ENCODE assay signal across 8 cellular contexts in genomic region chr7:25180946-25181345, GRCh38. TPM values are rescaled to one million over a fixed set of nuclear protein-coding genes. Genes with fewer than 3 reads are reported as not detected.
A peak's percentile ranks its signal among the peaks of the same experiment; 100 is the strongest.
DNase-seq lines count a peak whose midpoint lies in the region; ATAC-seq, FAIRE-seq and TF ChIP-seq lines count a peak whose summit lies in the region.

No MANE protein-coding gene starts in this region.

- peak overlapping the region in 1 of 2 donors; percentile 74 for H3K9ac ChIP-seq in kidney (ENCODE audit: low read length in 2 of 2)

- intact Hi-C loops in activated T-helper 1 cell treated with anti-CD3 and anti-CD28 coated beads, Interleukin-12 subunit alpha, Interleukin-12 subunit beta, Interleukin-2, Interleukin-4 antibody, amounts not matched to agents 30 ng/mL and 10 ng/mL and 1 ng/mL, durations not matched to agents 14 hours and 24 hours and 36 hours (cut with micrococcal nuclease): loop anchor here (1.0 to 5.0 kb wide), 4 partner anchors 21 to 676 kb away; partner anchors contain the start of genes CYCS and OSBPL3
- intact Hi-C loops in kidney (cut with DNase I): no loop called here

- H3K27me3 ChIP-seq in thoracic aorta (replicated peaks; ENCODE audit: insufficient read depth): no peaks in the 10 kb centered on the region

- H3K27ac Mint-ChIP-seq in activated CD4-positive, alpha-beta T cell treated with anti-CD3 and anti-CD28 coated beads, Interleukin-2, amount 10 ng/mL, durations not matched to agents 7 days and 5 days: peak overlapping the region; percentile 90
- peak overlapping the region; percentile 25 for H3K27ac Mint-ChIP-seq in activated T-helper 1 cell treated with anti-CD3 and anti-CD28 coated beads, Interleukin-12 subunit alpha, Interleukin-12 subunit beta, Interleukin-2, Interleukin-4 antibody, amounts not matched to agents 30 ng/mL and 10 ng/mL and 1 ng/mL, durations not matched to agents 14 hours and 24 hours and 36 hours

- DNase-seq in activated CD4-positive, alpha-beta T cell treated with anti-CD3 and anti-CD28 coated beads, Interleukin-2, amount 10 ng/mL, durations not matched to agents 7 days and 5 days: no peak
- no peak for DNase-seq in activated CD4-positive, alpha-beta T cell treated with anti-CD3 and anti-CD28 coated beads, Interleukin-2, amount 50 U/mL, for 48 hours
- DNase-seq in activated T-helper 1 cell treated with anti-CD3 and anti-CD28 coated beads, Interleukin-12 subunit alpha, Interleukin-12 subunit beta, Interleukin-2, Interleukin-4 antibody, amounts not matched to agents 30 ng/mL and 10 ng/mL and 1 ng/mL, durations not matched to agents 14 hours and 24 hours and 36 hours (ENCODE audit: low spot score): no peak
- DNase-seq in kidney (no peak), thoracic aorta (ENCODE audit: low spot score) (no peak), AG08395 (ENCODE audit: low spot score) (no peak), HK-2 (ENCODE audit: unreplicated experiment) (no peak)
- DNase-seq in stimulated activated CD4-positive, alpha-beta T cell treated with anti-CD3 and anti-CD28 coated beads, Interleukin-2, amount 100 ng/mL, for 24 hours: no peak

- CTCF ChIA-PET in activated CD4-positive, alpha-beta T cell treated with anti-CD3 and anti-CD28 coated beads, Interleukin-2, amount 10 ng/mL, durations not matched to agents 7 days and 5 days (lab: Charles Lee): interaction anchor here (0.6 to 1.5 kb wide), 8 partner anchors 8 to 666 kb away, joined by 3 to 9 read pairs (median 3); partner anchors contain the start of gene CYCS

- H3K36me3 Mint-ChIP-seq in activated CD4-positive, alpha-beta T cell treated with anti-CD3 and anti-CD28 coated beads, Interleukin-2, amount 10 ng/mL, durations not matched to agents 7 days and 5 days (ENCODE audit: low read depth): peaks cover 4% of the 10 kb centered on the region
- peaks cover 2% of the 10 kb centered on the region for H3K36me3 Mint-ChIP-seq in activated T-helper 1 cell treated with anti-CD3 and anti-CD28 coated beads, Interleukin-12 subunit alpha, Interleukin-12 subunit beta, Interleukin-2, Interleukin-4 antibody, amounts not matched to agents 30 ng/mL and 10 ng/mL and 1 ng/mL, durations not matched to agents 14 hours and 24 hours and 36 hours (ENCODE audit: low read depth)

- no peak for FAIRE-seq in kidney (lab: Jason Lieb, UNC)

- peak overlapping the region; percentile 79 for H3K4me3 Mint-ChIP-seq in activated CD4-positive, alpha-beta T cell treated with anti-CD3 and anti-CD28 coated beads, Interleukin-2, amount 10 ng/mL, durations not matched to agents 7 days and 5 days
- H3K4me3 Mint-ChIP-seq in activated T-helper 1 cell treated with anti-CD3 and anti-CD28 coated beads, Interleukin-12 subunit alpha, Interleukin-12 subunit beta, Interleukin-2, Interleukin-4 antibody, amounts not matched to agents 30 ng/mL and 10 ng/mL and 1 ng/mL, durations not matched to agents 14 hours and 24 hours and 36 hours: peak overlapping the region; percentile 80

- H3K9me3 ChIP-seq in kidney (ENCODE audit: control insufficient read depth in 1 of 2, low read length in 2 of 2) (no peaks in the 10 kb centered on the region), thoracic aorta (no peaks in the 10 kb centered on the region)

- TF ChIP-seq CTCF in kidney (IDR thresholded peaks at IDR 0.05; ENCODE audit: borderline replicate concordance, extremely low read depth, insufficient read depth) (no peak), thoracic aorta (IDR thresholded peaks at IDR 0.05) (no peak)

- ATAC-seq in thoracic aorta (ENCODE audit: insufficient number of reproducible peaks, low FRiP score, low read depth): no peak

- H3K27ac ChIP-seq in kidney (ENCODE audit: low read depth in 2 of 2, low read length in 2 of 2) (no peak overlapping the region), thoracic aorta (peak overlapping the region; percentile 29 to 74)

- peak overlapping the region; percentile 68 to 78 for H3K4me3 ChIP-seq in kidney (ENCODE audit: low read length in 2 of 2)
- peak overlapping the region; percentile 84 for H3K4me3 ChIP-seq in thoracic aorta

- H3K36me3 ChIP-seq in kidney (ENCODE audit: control insufficient read depth in 1 of 2, insufficient read depth in 2 of 2, low read length in 2 of 2) (no peaks in the 10 kb centered on the region), thoracic aorta (no peaks in the 10 kb centered on the region)

- no peaks in the 10 kb centered on the region for H3K9me3 Mint-ChIP-seq in activated CD4-positive, alpha-beta T cell treated with anti-CD3 and anti-CD28 coated beads, Interleukin-2, amount 10 ng/mL, durations not matched to agents 7 days and 5 days
- no peaks in the 10 kb centered on the region for H3K9me3 Mint-ChIP-seq in activated T-helper 1 cell treated with anti-CD3 and anti-CD28 coated beads, Interleukin-12 subunit alpha, Interleukin-12 subunit beta, Interleukin-2, Interleukin-4 antibody, amounts not matched to agents 30 ng/mL and 10 ng/mL and 1 ng/mL, durations not matched to agents 14 hours and 24 hours and 36 hours

- POLR2A ChIA-PET in activated CD4-positive, alpha-beta T cell treated with anti-CD3 and anti-CD28 coated beads, Interleukin-2, amount 10 ng/mL, durations not matched to agents 7 days and 5 days (lab: Charles Lee): interaction anchor here (0.6 kb wide), 1 partner anchor 65 kb away, joined by 3 read pairs; no protein-coding TSS in a partner anchor

- peaks cover 8% of the 10 kb centered on the region for H3K27me3 Mint-ChIP-seq in activated CD4-positive, alpha-beta T cell treated with anti-CD3 and anti-CD28 coated beads, Interleukin-2, amount 10 ng/mL, durations not matched to agents 7 days and 5 days
- H3K27me3 Mint-ChIP-seq in activated T-helper 1 cell treated with anti-CD3 and anti-CD28 coated beads, Interleukin-12 subunit alpha, Interleukin-12 subunit beta, Interleukin-2, Interleukin-4 antibody, amounts not matched to agents 30 ng/mL and 10 ng/mL and 1 ng/mL, durations not matched to agents 14 hours and 24 hours and 36 hours (ENCODE audit: insufficient read depth): peaks cover 16% of the 10 kb centered on the region

- peaks cover 23% of the 10 kb centered on the region for H3K4me1 Mint-ChIP-seq in activated CD4-positive, alpha-beta T cell treated with anti-CD3 and anti-CD28 coated beads, Interleukin-2, amount 10 ng/mL, durations not matched to agents 7 days and 5 days
- peaks cover 16% of the 10 kb centered on the region for H3K4me1 Mint-ChIP-seq in activated T-helper 1 cell treated with anti-CD3 and anti-CD28 coated beads, Interleukin-12 subunit alpha, Interleukin-12 subunit beta, Interleukin-2, Interleukin-4 antibody, amounts not matched to agents 30 ng/mL and 10 ng/mL and 1 ng/mL, durations not matched to agents 14 hours and 24 hours and 36 hours (ENCODE audit: low read depth)

- H3K4me1 ChIP-seq in kidney (ENCODE audit: control insufficient read depth in 1 of 2, insufficient read depth in 1 of 2, low read depth in 1 of 2, low read length in 2 of 2) (peaks cover 4% of the 10 kb centered on the region in 2 donors), thoracic aorta (ENCODE audit: control insufficient read depth in 1 of 2, low read depth in 2 of 2) (peaks cover 0 to 8% of the 10 kb centered on the region in 2 donors)

RNA-seq across cellular contexts. Expression of gene NPVF, which starts 47.3 kb away (rescaled TPM):
- not detected for total RNA-seq in activated CD4-positive, alpha-beta T cell treated with anti-CD3 and anti-CD28 coated beads, Interleukin-2, amount 10 ng/mL, durations not matched to agents 7 days and 5 days
- total RNA-seq in activated T-helper 1 cell treated with anti-CD3 and anti-CD28 coated beads, Interleukin-12 subunit alpha, Interleukin-12 subunit beta, Interleukin-2, Interleukin-4 antibody, amounts not matched to agents 30 ng/mL and 10 ng/mL and 1 ng/mL, durations not matched to agents 14 hours and 24 hours and 36 hours: not detected in 2 replicates
- not detected for total RNA-seq in kidney
- polyA plus RNA-seq in kidney (ENCODE audit: insufficient read depth, low read depth, low replicate concordance): not detected
- total RNA-seq in thoracic aorta: not detected

RNA-seq across cellular contexts. Expression of gene CYCS, which starts 55.9 kb away (rescaled TPM):
- 100 to 1,000 TPM in 1 of 2 experiments, 10 to 100 TPM in 1; 96.1 to 108 TPM for total RNA-seq in activated CD4-positive, alpha-beta T cell treated with anti-CD3 and anti-CD28 coated beads, Interleukin-2, amount 10 ng/mL, durations not matched to agents 7 days and 5 days
- total RNA-seq in activated T-helper 1 cell treated with anti-CD3 and anti-CD28 coated beads, Interleukin-12 subunit alpha, Interleukin-12 subunit beta, Interleukin-2, Interleukin-4 antibody, amounts not matched to agents 30 ng/mL and 10 ng/mL and 1 ng/mL, durations not matched to agents 14 hours and 24 hours and 36 hours: 280 TPM in 2 replicates
- total RNA-seq in kidney (94.3 TPM), thoracic aorta (10 to 100 TPM; 16.8 to 29.7 TPM)
- 239 TPM for polyA plus RNA-seq in kidney (ENCODE audit: insufficient read depth, low read depth, low replicate concordance)

Comparison
In these comparisons a context has a peak if more than half of its experiments do, and no peak if none do; other contexts are left out.
1. H3K27ac ChIP-seq: peak in thoracic aorta (2 of 2); none in kidney (0 of 2).